20 cellular contexts compared by ENCODE assay signal in the genomic region with DNA sequence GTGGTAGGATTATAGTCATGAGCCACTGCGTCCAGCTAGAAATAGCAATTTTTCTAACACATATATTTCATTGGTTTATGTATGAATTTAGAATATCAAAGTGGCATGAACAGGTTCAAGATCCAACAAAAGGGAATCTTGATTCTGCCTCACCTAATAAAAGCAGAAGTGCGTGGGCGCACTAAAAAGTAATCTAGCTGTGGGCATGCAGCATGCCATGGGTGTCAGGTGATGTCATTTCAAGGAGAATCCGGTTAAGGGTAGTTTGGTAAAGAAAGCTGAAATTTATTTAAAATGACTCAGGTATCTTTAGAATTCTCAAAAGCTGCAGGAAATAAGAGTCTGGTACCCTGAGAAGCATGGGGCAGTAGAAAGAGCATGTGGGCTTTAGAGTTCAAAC. TPM values are rescaled to one million over a fixed set of nuclear protein-coding genes. Genes with fewer than 3 reads are reported as not detected.
DNase-seq lines count a peak whose midpoint lies in the region; ATAC-seq and TF ChIP-seq lines count a peak whose summit lies in the region.
"Had no signal": no experiment of that assay in that cellular context is flagged by ENCODE, and none has a peak within 500 bp of the region (broad histone marks: within the 10 kb centered on the region; RNA-seq: fewer than 3 reads in every experiment).

No MANE protein-coding gene starts in this region.

- TF ChIP-seq CTCF in heart right ventricle (IDR thresholded peaks at IDR 0.05) = no peak
- TF ChIP-seq CTCF in mesothelial cell of epicardium (IDR thresholded peaks at IDR 0.05; ENCODE audit: unreplicated experiment) = no peak
- no peak for TF ChIP-seq CTCF in activated CD8-positive, alpha-beta T cell treated with anti-CD3 and anti-CD28 coated beads for 36 hours (IDR thresholded peaks at IDR 0.05)
- no peak for TF ChIP-seq CTCF in type B pancreatic cell (conservative IDR thresholded peaks at IDR 0.05)

- H3K4me1 Mint-ChIP-seq in mesothelial cell of epicardium (peaks cover 36% of the 10 kb centered on the region), type B pancreatic cell (ENCODE audit: unreplicated experiment) (no peaks in the 10 kb centered on the region)
- H3K4me1 Mint-ChIP-seq in activated CD8-positive, alpha-beta T cell treated with anti-CD3 and anti-CD28 coated beads for 36 hours (ENCODE audit: low read depth) = peaks cover 8% of the 10 kb centered on the region

- POLR2A ChIA-PET in activated CD8-positive, alpha-beta T cell treated with anti-CD3 and anti-CD28 coated beads for 36 hours (lab: Charles Lee) = no interaction called here

- DNase-seq in heart right ventricle (no peak), right cardiac atrium (no peak), CD1c-positive myeloid dendritic cell (ENCODE audit: extremely low spot score) (peak; percentile 9), mesothelial cell of epicardium (ENCODE audit: low spot score in 2 of 2, unreplicated experiment in 2 of 2) (no peak), renal cortical epithelial cell (ENCODE audit: low read depth) (peak; percentile 11), type B pancreatic cell (ENCODE audit: extremely low spot score, unreplicated experiment) (no peak)
- DNase-seq in activated CD8-positive, alpha-beta T cell treated with anti-CD3 and anti-CD28 coated beads for 36 hours = no peak
- DNase-seq: 8988T; ACHN; BE2C; C1 segment of cervical spinal cord; Caco-2; Calu3; CD4-positive, alpha-beta T cell; CD8-positive, alpha-beta T cell; DMS79 treated with DMSO at 0.1 percent for 48 hours; GF-D8 had no signal

- H3K9me3 Mint-ChIP-seq in mesothelial cell of epicardium (no peaks in the 10 kb centered on the region), type B pancreatic cell (no peaks in the 10 kb centered on the region)
- H3K9me3 Mint-ChIP-seq in activated CD8-positive, alpha-beta T cell treated with anti-CD3 and anti-CD28 coated beads for 36 hours = no peaks in the 10 kb centered on the region
- H3K9me3 Mint-ChIP-seq: CD4-positive, alpha-beta T cell; CD8-positive, alpha-beta T cell had no signal

- H3K27ac ChIP-seq in heart right ventricle (peak overlapping the region in 6 of 10 donors; percentile 65 to 87 (median 80)), right cardiac atrium (ENCODE audit: low read length) (no peak overlapping the region)
- H3K27ac ChIP-seq: BLaER1 had no signal

- no peak overlapping the region for H3K4me3 Mint-ChIP-seq in mesothelial cell of epicardium
- H3K4me3 Mint-ChIP-seq in activated CD8-positive, alpha-beta T cell treated with anti-CD3 and anti-CD28 coated beads for 36 hours = no peak overlapping the region
- H3K4me3 Mint-ChIP-seq in type B pancreatic cell = no peak overlapping the region
- H3K4me3 Mint-ChIP-seq: CD14-positive monocyte; CD4-positive, alpha-beta T cell; CD8-positive, alpha-beta T cell had no signal

- H3K27me3 ChIP-seq in heart right ventricle (no peaks in the 10 kb centered on the region), right cardiac atrium (ENCODE audit: control insufficient read depth, insufficient read depth) (no peaks in the 10 kb centered on the region)
- H3K27me3 ChIP-seq: BE2C, BLaER1 had no signal

- H3K4me1 ChIP-seq in heart right ventricle (peaks cover 0 to 68% (median 38%) of the 10 kb centered on the region in 9 donors), right cardiac atrium (ENCODE audit: control insufficient read depth, insufficient read depth, low read length) (peaks cover 4% of the 10 kb centered on the region)
- H3K4me1 ChIP-seq: BE2C, Caco-2 had no signal

- no peaks in the 10 kb centered on the region for H3K27me3 Mint-ChIP-seq in mesothelial cell of epicardium (ENCODE audit: low read depth)
- H3K27me3 Mint-ChIP-seq in activated CD8-positive, alpha-beta T cell treated with anti-CD3 and anti-CD28 coated beads for 36 hours = no peaks in the 10 kb centered on the region
- H3K27me3 Mint-ChIP-seq in type B pancreatic cell = no peaks in the 10 kb centered on the region
- H3K27me3 Mint-ChIP-seq: CD4-positive, alpha-beta T cell had no signal

- H3K27ac Mint-ChIP-seq in mesothelial cell of epicardium (peak overlapping the region; percentile 25), type B pancreatic cell (no peak overlapping the region)
- H3K27ac Mint-ChIP-seq in activated CD8-positive, alpha-beta T cell treated with anti-CD3 and anti-CD28 coated beads for 36 hours = no peak overlapping the region
- H3K27ac Mint-ChIP-seq: CD4-positive, alpha-beta T cell; CD8-positive, alpha-beta T cell had no signal

- ATAC-seq in heart right ventricle (no peak), right cardiac atrium (no peak)
- no peak for ATAC-seq in activated CD8-positive, alpha-beta T cell treated with anti-CD3 and anti-CD28 coated beads for 36 hours
- ATAC-seq: CD8-positive, alpha-beta T cell had no signal

- CTCF ChIA-PET in activated CD8-positive, alpha-beta T cell treated with anti-CD3 and anti-CD28 coated beads for 36 hours (lab: Charles Lee) = interaction anchor here (0.6 kb wide), 1 partner anchor 33 kb away, joined by 3 read pairs; no protein-coding TSS in a partner anchor

- H3K36me3 Mint-ChIP-seq in mesothelial cell of epicardium (peaks cover 24% of the 10 kb centered on the region), type B pancreatic cell (peaks cover 21% of the 10 kb centered on the region)
- H3K36me3 Mint-ChIP-seq in activated CD8-positive, alpha-beta T cell treated with anti-CD3 and anti-CD28 coated beads for 36 hours (ENCODE audit: low read depth) = peaks cover 47% of the 10 kb centered on the region

- H3K36me3 ChIP-seq in heart right ventricle = peaks cover 0 to 95% (median 34%) of the 10 kb centered on the region in 9 donors

- 95 to 97% methylated on average over 4 of the region's 4 CpGs for WGBS in heart right ventricle, 2 donors
- WGBS in right cardiac atrium = 94% methylated on average over 4 of the region's 4 CpGs

- H3K9me3 ChIP-seq in heart right ventricle (no peaks in the 10 kb centered on the region), right cardiac atrium (ENCODE audit: control insufficient read depth, low read length) (no peaks in the 10 kb centered on the region)
- H3K9me3 ChIP-seq: BE2C, Caco-2 had no signal

- H3K4me3 ChIP-seq in heart right ventricle (no peak overlapping the region), right cardiac atrium (ENCODE audit: low read length) (no peak overlapping the region)
- H3K4me3 ChIP-seq: BLaER1 had no signal

- intact Hi-C loops in heart right ventricle (cut with DNase I) (no loop called here), right cardiac atrium (cut with DNase I) (no loop called here)
- intact Hi-C loops in activated CD8-positive, alpha-beta T cell treated with anti-CD3 and anti-CD28 coated beads for 36 hours (cut with micrococcal nuclease) = no loop called here

RNA-seq across cellular contexts. Expression of gene LRRN4, which starts 17.6 kb away (rescaled TPM):
- total RNA-seq in heart right ventricle (1 to 10 TPM in 1 of 10 donors, under 1 TPM in 7, not detected in 2; 0.11 to 1.1 (median 0.21) TPM), right cardiac atrium (under 1 TPM; 0.11 to 0.77 (median 0.39) TPM), mesothelial cell of epicardium (75.4 to 89.5 TPM (median 78.8 TPM) in 3 replicates), renal cortical epithelial cell (81.4 and 113 TPM in 2 replicates), type B pancreatic cell (ENCODE audit: low replicate concordance) (9.9 and 12.5 TPM in 2 replicates)
- polyA plus RNA-seq in heart right ventricle (not detected), right cardiac atrium (0.05 TPM)
- not detected for total RNA-seq in activated CD8-positive, alpha-beta T cell treated with anti-CD3 and anti-CD28 coated beads for 36 hours
- total RNA-seq: A673; CD8-positive, alpha-beta T cell had no signal
- polyA plus RNA-seq: CD14-positive monocyte had no signal

RNA-seq across cellular contexts. Expression of gene CRLS1, which starts 30.3 kb away (rescaled TPM):
- total RNA-seq in heart right ventricle = 100 to 1,000 TPM in 7 of 10 donors, 10 to 100 TPM in 3; 84.9 to 126 (median 103) TPM
- polyA plus RNA-seq in heart right ventricle = 100 to 1,000 TPM in 1 of 2 donors, 10 to 100 TPM in 1; 63.3 to 123 TPM
- total RNA-seq in right cardiac atrium = 10 to 100 TPM; 75.2 to 99.0 (median 80.7) TPM
- 115 TPM for polyA plus RNA-seq in right cardiac atrium
- total RNA-seq in mesothelial cell of epicardium = 51.0 to 58.1 TPM (median 54.8 TPM) in 3 replicates
- total RNA-seq in renal cortical epithelial cell = 62.3 and 84.2 TPM in 2 replicates
- 10 to 100 TPM; 52.1 to 54.8 TPM for total RNA-seq in activated CD8-positive, alpha-beta T cell treated with anti-CD3 and anti-CD28 coated beads for 36 hours
- total RNA-seq in type B pancreatic cell (ENCODE audit: low replicate concordance) = 43.6 and 45.0 TPM in 2 replicates

Comparison
In these comparisons a context has a peak if more than half of its experiments do, and no peak if none do; other contexts are left out.
1. DNase-seq: peak in CD1c-positive myeloid dendritic cell (single experiment) and renal cortical epithelial cell (single experiment); none in heart right ventricle (0 of 2), right cardiac atrium (0 of 3), mesothelial cell of epicardium (0 of 2), activated CD8-positive, alpha-beta T cell treated with anti-CD3 and anti-CD28 coated beads for 36 hours (single experiment) and type B pancreatic cell (single experiment).